Comparison of ENCODE assay signal across 17 cellular contexts in genomic region chr17:17698371-17698770, GRCh38. TPM values are rescaled to one million over a fixed set of nuclear protein-coding genes. Genes with fewer than 3 reads are reported as not detected.
A peak's percentile ranks its signal among the peaks of the same experiment; 100 is the strongest.
DNase-seq lines count a peak whose midpoint lies in the region; ATAC-seq and TF ChIP-seq lines count a peak whose summit lies in the region.
"Had no signal": no experiment of that assay in that cellular context is flagged by ENCODE, and none has a peak within 500 bp of the region (broad histone marks: within the 10 kb centered on the region; RNA-seq: fewer than 3 reads in every experiment).

No MANE protein-coding gene starts in this region.

- H4K5ac ChIP-seq in mesendoderm (ENCODE audit: low read length): no peak overlapping the region

- no peaks in the 10 kb centered on the region for H3K79me2 ChIP-seq in GM23338 (replicated peaks; ENCODE audit: insufficient read depth)
- no peaks in the 10 kb centered on the region for H3K79me2 ChIP-seq in mesendoderm (ENCODE audit: control insufficient read depth, insufficient read depth, low read length)

- H2BK5ac ChIP-seq in mesendoderm (ENCODE audit: low read length): no peak overlapping the region

- peaks cover 62% of the 10 kb centered on the region for H3K4me1 Mint-ChIP-seq in GM23338

- POLR2A ChIA-PET in RWPE1 (lab: Yijun Ruan, JAX; ENCODE audit: low non-redundant PET): no interaction called here

- H3K27me3 ChIP-seq in GM23338 (ENCODE audit: insufficient read depth): peaks cover 85% of the 10 kb centered on the region
- peaks cover 34% of the 10 kb centered on the region for H3K27me3 ChIP-seq in mesendoderm (ENCODE audit: insufficient read depth, low read length, poor library complexity)
- no peaks in the 10 kb centered on the region for H3K27me3 ChIP-seq in stomach

- peaks cover 33% of the 10 kb centered on the region for H4K20me1 ChIP-seq in GM23338 (replicated peaks; ENCODE audit: insufficient read depth)

- H3K4me1 ChIP-seq in GM23338 (ENCODE audit: insufficient read depth): peaks cover 55% of the 10 kb centered on the region
- peaks cover 20% of the 10 kb centered on the region for H3K4me1 ChIP-seq in mesendoderm (ENCODE audit: control insufficient read depth, low read depth, low read length)
- peaks cover 85 to 96% (median 90%) of the 10 kb centered on the region in 4 donors for H3K4me1 ChIP-seq in stomach

- peaks cover 3% of the 10 kb centered on the region for H3K79me1 ChIP-seq in mesendoderm (ENCODE audit: low read length)

- intact Hi-C loops in stomach (cut with DNase I; ENCODE audit: low total_unique reads): no loop called here

- no peak for TF ChIP-seq POLR2A in stomach (IDR thresholded peaks at IDR 0.05)

- CTCF ChIA-PET in RWPE1 (lab: Yijun Ruan, JAX): no interaction called here

- H3K9me3 Mint-ChIP-seq in GM23338: no peaks in the 10 kb centered on the region; the same call in 2 of the 3 replicates
- H3K9me3 Mint-ChIP-seq: activated B cell treated with CpG ODN at 0.5 μM for 24 hours had no signal

- no peak overlapping the region for H2BK120ac ChIP-seq in mesendoderm (ENCODE audit: low read depth, low read length)

- H4K8ac ChIP-seq in mesendoderm (ENCODE audit: low read depth, low read length): no peak overlapping the region

- no peak overlapping the region for H2AFZ ChIP-seq in GM23338

- H3K36me3 Mint-ChIP-seq in GM23338 (ENCODE audit: low read depth): no peaks in the 10 kb centered on the region; the same call in 2 of the 3 replicates

- TF ChIP-seq CTCF in GM23338 (conservative IDR thresholded peaks at IDR 0.05; ENCODE audit: low read depth in 2 of 2) (no peak), RWPE1 (conservative IDR thresholded peaks at IDR 0.05; ENCODE audit: low read depth) (no peak), stomach (IDR thresholded peaks at IDR 0.05) (no peak)

- H3K27me3 Mint-ChIP-seq in GM23338 (ENCODE audit: insufficient read depth, low read depth, poor library complexity): peaks cover 86% of the 10 kb centered on the region
- H3K27me3 Mint-ChIP-seq: activated B cell treated with CpG ODN at 0.5 μM for 24 hours had no signal

- peak overlapping the region; percentile 11 for H3K56ac ChIP-seq in mesendoderm (ENCODE audit: low read length)

- peaks cover 30% of the 10 kb centered on the region for H3F3A ChIP-seq in GM23338 (replicated peaks; ENCODE audit: low read depth)

- no peak overlapping the region for H3K27ac ChIP-seq in GM23338 (ENCODE audit: low read depth)
- peak overlapping the region; percentile 82 for H3K27ac ChIP-seq in RWPE1
- no peak overlapping the region for H3K27ac ChIP-seq in mesendoderm (ENCODE audit: low read depth, low read length)
- H3K27ac ChIP-seq in stomach: peak overlapping the region; percentile 7 to 99 (median 98)

- no peak overlapping the region for H3K9ac ChIP-seq in mesendoderm (ENCODE audit: low read length)

- no peak for TF ChIP-seq EP300 in stomach (IDR thresholded peaks at IDR 0.05)

- H3K4me2 ChIP-seq in GM23338 (peak overlapping the region; percentile 76), mesendoderm (ENCODE audit: low read length) (no peak overlapping the region)

- no peak overlapping the region for H3K4ac ChIP-seq in mesendoderm (ENCODE audit: low read depth, low read length)

- H3K23ac ChIP-seq in mesendoderm (ENCODE audit: low read length): no peak overlapping the region

- no peak overlapping the region for H2BK15ac ChIP-seq in mesendoderm (replicated peaks; ENCODE audit: low read depth)

- H3K18ac ChIP-seq in mesendoderm (ENCODE audit: low read length): no peak overlapping the region

- H3K36me3 ChIP-seq in GM23338 (ENCODE audit: insufficient read depth) (no peaks in the 10 kb centered on the region), mesendoderm (ENCODE audit: control insufficient read depth, insufficient read depth, low read length) (no peaks in the 10 kb centered on the region), stomach (no peaks in the 10 kb centered on the region)

- no CpG with 5 or more reads among the region's 5 CpGs for WGBS in mesendoderm (ENCODE audit: extremely low coverage, insufficient coverage, low lambda C conversion rate)
- 67 to 72% (median 69%) methylated on average over 5 of the region's 5 CpGs for WGBS in stomach, 5 donors

- H3K4me3 ChIP-seq in GM23338: peak overlapping the region; percentile 48
- H3K4me3 ChIP-seq in mesendoderm (ENCODE audit: low read length): no peak overlapping the region
- H3K4me3 ChIP-seq in stomach: no peak overlapping the region
- H3K4me3 ChIP-seq: K562 had no signal

- DNase-seq in GM23338 (ENCODE audit: low spot score) (peak; percentile 79), RWPE1 (ENCODE audit: low spot score) (no peak), mesendoderm (no peak), stomach (no peak), T-helper 9 cell (no peak)
- DNase-seq in activated effector memory CD4-positive, alpha-beta T cell treated with Interleukin-2 at 50 U/mL for 16 hours: no peak
- DNase-seq: activated B cell treated with CpG ODN at 0.5 μM for 24 hours; activated T-cell treated with anti-CD3 and anti-CD28 coated beads for 4 hours; NCI-H1694; NCI-H748 treated with DMSO at 0.1 percent for 48 hours; occipital lobe; SIG-M5; stimulated activated CD4-positive, alpha-beta T cell treated with anti-CD3 and anti-CD28 coated beads, Interleukin-1b, Interleukin-23, amount 100 ng/mL, for 48 hours had no signal

- H3K9me2 ChIP-seq in GM23338 (ENCODE audit: insufficient read depth): no peaks in the 10 kb centered on the region

- 0 out of 3 replicates have a peak overlapping the region, but pooled peaks have one; percentile 50 for H3K4me3 Mint-ChIP-seq in GM23338
- H3K4me3 Mint-ChIP-seq: activated B cell treated with CpG ODN at 0.5 μM for 24 hours had no signal

- no peak overlapping the region for H3K27ac Mint-ChIP-seq in GM23338
- H3K27ac Mint-ChIP-seq: activated B cell treated with CpG ODN at 0.5 μM for 24 hours had no signal

- H3K9me3 ChIP-seq in stomach: no peaks in the 10 kb centered on the region

- H2AK5ac ChIP-seq in mesendoderm (ENCODE audit: low read length): no peak overlapping the region

- ATAC-seq in GM23338 (peak; percentile 4), HG03025 (IDR thresholded peaks at IDR 0.05; ENCODE audit: low FRiP score, unreplicated experiment) (no peak), HG03135 (IDR thresholded peaks at IDR 0.05; ENCODE audit: unreplicated experiment) (no peak)
- ATAC-seq: K562, left lobe of liver had no signal

TF ChIP-seq in GM23338, 12 proteins besides CTCF, POLR2A, EP300 and RAD21 (continues in another document):
- TF ChIP-seq EZH2 (IDR thresholded peaks at IDR 0.05; ENCODE audit: low read depth, unreplicated experiment): no peak
- no peak for TF ChIP-seq ZNF331 (CRISPR knock-in tag; IDR thresholded peaks at IDR 0.05; ENCODE audit: low read depth)

RNA-seq across cellular contexts. Expression of gene RAI1, which starts 17.1 kb away (rescaled TPM):
- 0.87 and 2.1 TPM in 2 replicates for total RNA-seq in GM23338 (2014; rRNA removed; shearing (Covaris generic))
- 0.75 and 0.89 TPM in 2 replicates for polyA plus RNA-seq in GM23338 (2016; fragmentation: Nextera tagmentation; extraction: Ambion mirVana)
- 0.60 TPM for polyA plus RNA-seq in mesendoderm (2013, experiment 1 of 2)
- polyA plus RNA-seq in mesendoderm (2013, experiment 2 of 2): 0.69 TPM
- total RNA-seq in stomach: 10 to 100 TPM; 19.1 to 94.5 (median 46.9) TPM
- polyA plus RNA-seq in stomach: 10 to 100 TPM in 2 of 3 donors, 1 to 10 TPM in 1; 4.6 to 12.5 (median 12.0) TPM

Comparison
In these comparisons a context has a peak if more than half of its experiments do, and no peak if none do; other contexts are left out.
1. H3K27ac ChIP-seq: peak in RWPE1 (single experiment) and stomach (5 of 5); none in GM23338 (single experiment) and mesendoderm (single experiment).